Comparison of ENCODE assay signal across 10 cellular contexts in genomic region chr2:16652296-16653082, GRCh38. TPM values are rescaled to one million over a fixed set of nuclear protein-coding genes. Genes with fewer than 3 reads are reported as not detected.
DNase-seq lines count a peak whose midpoint lies in the region; ATAC-seq, FAIRE-seq and TF ChIP-seq lines count a peak whose summit lies in the region.
"Had no signal": no experiment of that assay in that cellular context is flagged by ENCODE, and none has a peak within 500 bp of the region (broad histone marks: within the 10 kb centered on the region; RNA-seq: fewer than 3 reads in every experiment).

No MANE protein-coding gene starts in this region.

- no peaks in the 10 kb centered on the region for H3K79me2 ChIP-seq in hepatocyte

- DNase-seq in AG08395 (ENCODE audit: low spot score) = peak; percentile 43
- peak; percentile 39 for DNase-seq in astrocyte of the hippocampus (ENCODE audit: low read depth, low spot score)
- peak; percentile 38 for DNase-seq in hepatocyte (ENCODE audit: low spot score)
- DNase-seq in psoas muscle = no peak
- no peak for DNase-seq in GM12891 (ENCODE audit: insufficient read length, low spot score)
- DNase-seq in activated CD4-positive, alpha-beta T cell treated with anti-CD3 and anti-CD28 coated beads, Interleukin-2, amount 50 U/mL, for 1 hour = no peak
- DNase-seq: dermis blood vessel endothelial cell had no signal

- H3K27me3 ChIP-seq in hepatocyte (no peaks in the 10 kb centered on the region), psoas muscle (ENCODE audit: insufficient read depth in 3 of 3, low read length in 2 of 3) (no peaks in the 10 kb centered on the region)
- H3K27me3 ChIP-seq: SJSA1 had no signal

- H3K4me2 ChIP-seq in hepatocyte = peak overlapping the region; percentile 5

- no peaks in the 10 kb centered on the region for H4K20me1 ChIP-seq in hepatocyte (ENCODE audit: insufficient read depth, poor library complexity, severe bottlenecking)

- ATAC-seq in psoas muscle (no peak), HG03196 (IDR thresholded peaks at IDR 0.05; ENCODE audit: unreplicated experiment) (no peak), GM21526 (IDR thresholded peaks at IDR 0.05; ENCODE audit: low FRiP score, unreplicated experiment) (no peak)

- H3K9me3 ChIP-seq in hepatocyte (ENCODE audit: low read depth) (no peaks in the 10 kb centered on the region), psoas muscle (no peaks in the 10 kb centered on the region)
- H3K9me3 ChIP-seq: SJSA1 had no signal

- 40% methylated on average over 8 of the region's 8 CpGs for WGBS in hepatocyte (ENCODE audit: low lambda C conversion rate, missing lambda C conversion rate)
- WGBS in psoas muscle, 3 donors = 7 to 17% (median 11%) methylated on average over 8 of the region's 8 CpGs

- no peak for TF ChIP-seq POLR2A in GM12891 (IDR thresholded peaks at IDR 0.05; ENCODE audit: low read depth, low read length)

- FAIRE-seq in GM12891 (lab: Jason Lieb, UNC) = no peak

- intact Hi-C loops in psoas muscle (cut with DNase I) = no loop called here

- H3K4me1 ChIP-seq in hepatocyte (ENCODE audit: insufficient read depth) = peaks cover 28% of the 10 kb centered on the region
- H3K4me1 ChIP-seq in psoas muscle = peaks cover 81% of the 10 kb centered on the region

- H3K27ac ChIP-seq in hepatocyte (peak overlapping the region; percentile 51), psoas muscle (peak overlapping the region; percentile 96)
- H3K27ac ChIP-seq: SJSA1 had no signal

- TF ChIP-seq CTCF in hepatocyte (IDR thresholded peaks at IDR 0.05; ENCODE audit: poor library complexity) (no peak), psoas muscle (IDR thresholded peaks at IDR 0.05) (no peak)

- H3K36me3 ChIP-seq in hepatocyte (replicated peaks; ENCODE audit: insufficient read depth, low read depth) (no peaks in the 10 kb centered on the region), psoas muscle (ENCODE audit: insufficient read depth in 1 of 2, low read depth in 1 of 2) (no peaks in the 10 kb centered on the region)
- H3K36me3 ChIP-seq: SJSA1 had no signal

- H3K4me3 ChIP-seq in hepatocyte = no peak overlapping the region
- no peak overlapping the region for H3K4me3 ChIP-seq in psoas muscle
- H3K4me3 ChIP-seq: SJSA1 had no signal

- H3K9me2 ChIP-seq in hepatocyte (replicated peaks; ENCODE audit: insufficient read depth) = no peaks in the 10 kb centered on the region

- H2AFZ ChIP-seq in hepatocyte = no peak overlapping the region

TF ChIP-seq in GM12891, 5 proteins besides CTCF, POLR2A, EP300 and RAD21:
- TF ChIP-seq SPI1 (IDR thresholded peaks at IDR 0.05; ENCODE audit: low read depth, low read length) (no peak), POU2F2 (IDR thresholded peaks at IDR 0.05; ENCODE audit: low read depth, low read length) (no peak), TAF1 (IDR thresholded peaks at IDR 0.05; ENCODE audit: low read depth, low read length) (no peak), POLR2AphosphoS5 (IDR thresholded peaks at IDR 0.05; ENCODE audit: low read depth, low read length) (no peak), PAX5 (IDR thresholded peaks at IDR 0.05; ENCODE audit: insufficient read depth, low read length, severe bottlenecking) (no peak)
TF ChIP-seq in GM12891: peak in this region for 0.

RNA-seq across cellular contexts. Expression of gene CYRIA, which starts 13.1 kb away (rescaled TPM):
- 1.5 and 1.8 TPM in 2 replicates for total RNA-seq in hepatocyte
- polyA plus RNA-seq in hepatocyte = 1.4 and 3.6 TPM in 2 replicates
- 10 to 100 TPM in 3 of 4 donors, 1 to 10 TPM in 1; 9.5 to 16.8 (median 10.9) TPM for total RNA-seq in psoas muscle
- polyA plus RNA-seq in psoas muscle = 1 to 10 TPM; 3.8 to 5.1 (median 4.9) TPM
- polyA plus RNA-seq in GM12891 (2012; ENCODE audit: low read depth, missing spikeins) = 0.15 TPM

Comparison
In these comparisons a context has a peak if more than half of its experiments do, and no peak if none do; other contexts are left out.
1. DNase-seq: peak in AG08395 (single experiment), astrocyte of the hippocampus (single experiment) and hepatocyte (single experiment); none in psoas muscle (0 of 2), GM12891 (single experiment) and activated CD4-positive, alpha-beta T cell treated with anti-CD3 and anti-CD28 coated beads, Interleukin-2, amount 50 U/mL, for 1 hour (single experiment).